In genomic region chr2:48707466-48707865, GRCh38 we compare ENCODE assay signal across 20 cellular contexts. TPM values are rescaled to one million over a fixed set of nuclear protein-coding genes. Genes with fewer than 3 reads are reported as not detected.
DNase-seq lines count a peak whose midpoint lies in the region; ATAC-seq, FAIRE-seq and TF ChIP-seq lines count a peak whose summit lies in the region.
"Had no signal": no experiment of that assay in that cellular context is flagged by ENCODE, and none has a peak within 500 bp of the region (broad histone marks: within the 10 kb centered on the region; RNA-seq: fewer than 3 reads in every experiment).

No MANE protein-coding gene starts in this region.

- intact Hi-C loops in K562 (cut with micrococcal nuclease), result no loop called here

- H3K27ac ChIP-seq in K562 (ENCODE audit: extremely low read depth, low read depth, low read length) (no peak overlapping the region; the same call in 2 of the 3 replicates), trophoblast cell (ENCODE audit: low read depth, low read length) (no peak overlapping the region)
- H3K27ac ChIP-seq: cardiac muscle cell, SJSA1 had no signal

- H3K9me1 ChIP-seq in K562 (ENCODE audit: control insufficient read depth, insufficient read depth, low read length), result no peaks in the 10 kb centered on the region

- POLR2A ChIA-PET in activated CD4-positive, alpha-beta T cell treated with anti-CD3 and anti-CD28 coated beads, Interleukin-2, amount 10 ng/mL, durations not matched to agents 7 days and 5 days (lab: Charles Lee), result no interaction called here
- POLR2A ChIA-PET in K562 (lab: Yijun Ruan, JAX), result interaction anchor here (0.8 to 1.2 kb wide), 2 partner anchors 11 to 21 kb away, joined by 3 to 4 read pairs; no protein-coding TSS in a partner anchor

- no peak for TF ChIP-seq RAD21 in K562 (CRISPR knock-in tag; conservative IDR thresholded peaks at IDR 0.05 in 1 of 2, IDR thresholded peaks at IDR 0.05 in 1 of 2)

- H2AK5ac ChIP-seq in trophoblast cell (ENCODE audit: low read length), result no peak overlapping the region

- no peaks in the 10 kb centered on the region for H4K20me1 ChIP-seq in K562 (replicated peaks; ENCODE audit: control insufficient read depth, insufficient read depth, low read length)

- H2AFZ ChIP-seq in K562 (ENCODE audit: low read depth, low read length) (peak overlapping the region; percentile 81), trophoblast cell (ENCODE audit: insufficient read depth, low read length, poor library complexity) (no peak overlapping the region)

- peak overlapping the region; percentile 62 for H4K8ac ChIP-seq in trophoblast cell (ENCODE audit: low read depth, low read length)

- H3K9me3 ChIP-seq in K562 (replicated peaks; ENCODE audit: control insufficient read depth, insufficient read depth, low read depth, low read length) (peaks cover 2% of the 10 kb centered on the region; the same call in 1 of the 2 replicates), trophoblast cell (ENCODE audit: insufficient read depth, low read depth, low read length) (peaks cover 9% of the 10 kb centered on the region)
- H3K9me3 ChIP-seq: esophagus muscularis mucosa, SJSA1 had no signal

- no peak overlapping the region for H3K4ac ChIP-seq in trophoblast cell (ENCODE audit: low read depth, low read length)

- no peak overlapping the region; a peak in 1 of 4 replicates for H3K9ac ChIP-seq in K562 (ENCODE audit: insufficient read depth in 1 of 2, low read depth in 2 of 2, low read length in 2 of 2)
- H3K9ac ChIP-seq in trophoblast cell (ENCODE audit: low read length), result no peak overlapping the region

- H3K23ac ChIP-seq in trophoblast cell (ENCODE audit: low read length), result no peak overlapping the region

- no peaks in the 10 kb centered on the region for H3K36me3 Mint-ChIP-seq in activated CD4-positive, alpha-beta T cell treated with anti-CD3 and anti-CD28 coated beads, Interleukin-2, amount 10 ng/mL, durations not matched to agents 7 days and 5 days (ENCODE audit: low read depth)
- H3K36me3 Mint-ChIP-seq: activated naive CD8-positive, alpha-beta T cell treated with anti-CD3 and anti-CD28 coated beads for 36 hours; naive B cell had no signal

- in situ Hi-C loops in K562 (cut with MboI), result no loop called here

- peaks cover 2% of the 10 kb centered on the region for H3K4me1 Mint-ChIP-seq in activated CD4-positive, alpha-beta T cell treated with anti-CD3 and anti-CD28 coated beads, Interleukin-2, amount 10 ng/mL, durations not matched to agents 7 days and 5 days
- H3K4me1 Mint-ChIP-seq: activated naive CD8-positive, alpha-beta T cell treated with anti-CD3 and anti-CD28 coated beads for 36 hours; naive B cell had no signal

- H3K14ac ChIP-seq in trophoblast cell (ENCODE audit: low read length), result no peak overlapping the region

- H4K91ac ChIP-seq in trophoblast cell (ENCODE audit: low read depth, low read length), result no peak overlapping the region

- FAIRE-seq in K562 (lab: Jason Lieb, UNC), result peak; percentile 73

- BruUV-seq in K562 (replicated peaks; lab: Mats Ljungman, UMichigan), result no TSS peak

- H3K27me3 ChIP-seq in K562 (ENCODE audit: control insufficient read depth in 2 of 2, insufficient read depth in 2 of 2, low read length in 2 of 2), result no peaks in the 10 kb centered on the region
- no peaks in the 10 kb centered on the region for H3K27me3 ChIP-seq in trophoblast cell (ENCODE audit: insufficient read depth, low read length)
- H3K27me3 ChIP-seq: cardiac muscle cell, esophagus muscularis mucosa, SJSA1 had no signal

- CTCF ChIA-PET in activated CD4-positive, alpha-beta T cell treated with anti-CD3 and anti-CD28 coated beads, Interleukin-2, amount 10 ng/mL, durations not matched to agents 7 days and 5 days (lab: Charles Lee), result no interaction called here
- CTCF ChIA-PET in K562 (lab: Yijun Ruan, JAX; ENCODE audit: low intra/inter-chr PET ratio), result no interaction called here

- no peak for TF ChIP-seq CTCF in K562 (IDR thresholded peaks at IDR 0.05 in 2 of 3, conservative IDR thresholded peaks at IDR 0.05 in 1 of 3; ENCODE audit: insufficient read depth in 2 of 3, low read depth in 1 of 3, low read length in 3 of 3)

- H3K4me2 ChIP-seq in K562 (ENCODE audit: insufficient read depth, low read length), result peak overlapping the region; percentile 55
- H3K4me2 ChIP-seq in trophoblast cell (ENCODE audit: low read length), result no peak overlapping the region

- TF ChIP-seq POLR2A in K562 (conservative IDR thresholded peaks at IDR 0.05), result no peak

- H3K4me1 ChIP-seq in K562 (replicated peaks in 1 of 2; ENCODE audit: control insufficient read depth in 2 of 2, insufficient read depth in 2 of 2, low read length in 2 of 2), result 0 out of 5 replicates have a peak, but pooled peaks cover 0 to 8% of the 10 kb centered on the region in 2 experiments
- H3K4me1 ChIP-seq in trophoblast cell (ENCODE audit: control insufficient read depth in 1 of 2, insufficient read depth in 2 of 2, low read length in 2 of 2), result no peaks in the 10 kb centered on the region

- peak; percentile 33 for DNase-seq in activated CD4-positive, alpha-beta T cell treated with anti-CD3 and anti-CD28 coated beads, Interleukin-2, amount 10 ng/mL, durations not matched to agents 7 days and 5 days
- DNase-seq in activated CD4-positive, alpha-beta T cell treated with anti-CD3 and anti-CD28 coated beads, Interleukin-2, amount 50 U/mL, for 48 hours, result no peak
- DNase-seq in LoVo (ENCODE audit: low spot score), result peak; percentile 3
- peak in 1 of 4 experiments; percentile 30 for DNase-seq in K562 (ENCODE audit: extremely low read depth in 1 of 4, low spot score in 3 of 4)
- DNase-seq in trophoblast cell, result no peak
- no peak for DNase-seq in activated effector memory CD4-positive, alpha-beta T cell treated with anti-CD3 and anti-CD28 coated beads, Interleukin-2, amount 50 U/mL, for 16 hours
- no peak for DNase-seq in activated T-cell treated with anti-CD3 and anti-CD28 coated beads, Interleukin-2, amount 50 U/mL, for 1 hour
- no peak for DNase-seq in NCI-H1092 treated with DMSO at 0.1 percent for 48 hours (lab: John Stamatoyannopoulos, UW)
- DNase-seq: activated CD4-positive, CD25-positive, alpha-beta regulatory T cell treated with anti-CD3 and anti-CD28 coated beads, Interleukin-2, amount 50 U/mL, for 72 hours; activated naive CD8-positive, alpha-beta T cell treated with anti-CD3 and anti-CD28 coated beads for 36 hours; KBM-7; naive B cell; NCI-H1092; stimulated activated CD4-positive, alpha-beta T cell treated with anti-CD3 and anti-CD28 coated beads, Interleukin-4, amount 100 ng/mL, for 24 hours; substantia nigra had no signal

- no peak overlapping the region for H3K18ac ChIP-seq in trophoblast cell (ENCODE audit: low read length)

- H2BK5ac ChIP-seq in trophoblast cell (ENCODE audit: low read depth, low read length, poor library complexity), result no peak overlapping the region

- H3K27me3 Mint-ChIP-seq in activated CD4-positive, alpha-beta T cell treated with anti-CD3 and anti-CD28 coated beads, Interleukin-2, amount 10 ng/mL, durations not matched to agents 7 days and 5 days, result no peaks in the 10 kb centered on the region

- no peaks in the 10 kb centered on the region for H3K79me1 ChIP-seq in trophoblast cell (ENCODE audit: low read length)

- no peak overlapping the region for H3K4me3 Mint-ChIP-seq in activated CD4-positive, alpha-beta T cell treated with anti-CD3 and anti-CD28 coated beads, Interleukin-2, amount 10 ng/mL, durations not matched to agents 7 days and 5 days
- H3K4me3 Mint-ChIP-seq: activated naive CD8-positive, alpha-beta T cell treated with anti-CD3 and anti-CD28 coated beads for 36 hours; naive B cell had no signal

- peak; percentile 81 for ATAC-seq in K562

- H3K36me3 ChIP-seq in K562 (ENCODE audit: control insufficient read depth, insufficient read depth, low read length), result no peaks in the 10 kb centered on the region
- no peaks in the 10 kb centered on the region for H3K36me3 ChIP-seq in trophoblast cell (ENCODE audit: control insufficient read depth in 1 of 2, insufficient read depth in 2 of 2, low read length in 2 of 2)
- H3K36me3 ChIP-seq: cardiac muscle cell, esophagus muscularis mucosa, SJSA1 had no signal

- TF ChIP-seq EP300 in K562 (IDR thresholded peaks at IDR 0.05; ENCODE audit: low read length), result no peak

- no peaks in the 10 kb centered on the region for H3K79me2 ChIP-seq in K562 (ENCODE audit: control insufficient read depth, insufficient read depth, low read length)
- no peaks in the 10 kb centered on the region for H3K79me2 ChIP-seq in trophoblast cell (ENCODE audit: control insufficient read depth, insufficient read depth, low read length, poor library complexity)

- H3K9me3 Mint-ChIP-seq in activated CD4-positive, alpha-beta T cell treated with anti-CD3 and anti-CD28 coated beads, Interleukin-2, amount 10 ng/mL, durations not matched to agents 7 days and 5 days, result no peaks in the 10 kb centered on the region
- H3K9me3 Mint-ChIP-seq: activated naive CD8-positive, alpha-beta T cell treated with anti-CD3 and anti-CD28 coated beads for 36 hours had no signal

- H3K27ac Mint-ChIP-seq in activated CD4-positive, alpha-beta T cell treated with anti-CD3 and anti-CD28 coated beads, Interleukin-2, amount 10 ng/mL, durations not matched to agents 7 days and 5 days, result peak overlapping the region; percentile 42
- H3K27ac Mint-ChIP-seq: activated naive CD8-positive, alpha-beta T cell treated with anti-CD3 and anti-CD28 coated beads for 36 hours; naive B cell had no signal

- no peak overlapping the region for H4K12ac ChIP-seq in trophoblast cell (ENCODE audit: low read depth, low read length)

- H2BK12ac ChIP-seq in trophoblast cell (ENCODE audit: low read length), result no peak overlapping the region

- H3K4me3 ChIP-seq in K562, result no peak overlapping the region
- no peak overlapping the region for H3K4me3 ChIP-seq in trophoblast cell (ENCODE audit: low read depth, low read length)
- H3K4me3 ChIP-seq: cardiac muscle cell, esophagus muscularis mucosa, SJSA1 had no signal

- no peak overlapping the region for H2BK120ac ChIP-seq in trophoblast cell (ENCODE audit: insufficient read depth, low read length, poor library complexity)

- WGBS in K562 (ENCODE audit: insufficient coverage, low coverage, missing lambda C conversion rate), result 1% methylated on average over 6 of the region's 6 CpGs
- no CpG with 5 or more reads among the region's 6 CpGs for WGBS in trophoblast cell (ENCODE audit: extremely low coverage, insufficient coverage, insufficient read length)

RNA-seq across cellular contexts. Expression of gene LHCGR, which starts 48.1 kb away (rescaled TPM):
- total RNA-seq in activated CD4-positive, alpha-beta T cell treated with anti-CD3 and anti-CD28 coated beads, Interleukin-2, amount 10 ng/mL, durations not matched to agents 7 days and 5 days, result not detected
- total RNA-seq in K562 (2011; cell fraction: chromatin; rRNA removed; ENCODE audit: low replicate concordance), result not detected in 2 replicates
- total RNA-seq in K562 (2011; cell fraction: nucleolus; rRNA removed), result not detected in 2 replicates
- not detected in 2 replicates for total RNA-seq in K562 (2011; cell fraction: nucleoplasm; rRNA removed)
- total RNA-seq in K562 (2014; rRNA removed), result not detected in 2 replicates
- not detected in 2 replicates for total RNA-seq in K562 (2014; rRNA removed; fragmentation: Illumina TruSeq; extraction: Trizol)
- not detected in 2 replicates for total RNA-seq in K562 (2015; rRNA removed; fragmentation: Illumina TruSeq; extraction: Trizol)
- not detected in 2 replicates for total RNA-seq in K562 (2021)
- polyA plus RNA-seq in K562 (2011; rRNA removed), result not detected in 2 replicates
- polyA plus RNA-seq in K562 (2011; cell fraction: cytosol; rRNA removed), result not detected in 2 replicates
- polyA plus RNA-seq in K562 (2011; cell fraction: nucleus; rRNA removed), result not detected in 2 replicates
- not detected in 2 replicates for polyA plus RNA-seq in K562 (2012)
- not detected in 2 replicates for polyA plus RNA-seq in K562 (2014; fragmentation: Illumina TruSeq; extraction: Trizol)
- polyA plus RNA-seq in K562 (2014; fragmentation: Nextera tagmentation; extraction: Ambion mirVana), result not detected
- not detected in 2 replicates for polyA plus RNA-seq in K562 (2014; rRNA removed)
- polyA minus RNA-seq in K562 (2011; rRNA and poly(A)+ RNA removed), result not detected in 2 replicates
- not detected in 2 replicates for polyA minus RNA-seq in K562 (2011; cell fraction: cytosol; rRNA and poly(A)+ RNA removed)
- not detected in 2 replicates for polyA minus RNA-seq in K562 (2011; cell fraction: nucleus; rRNA and poly(A)+ RNA removed)
- polyA plus RNA-seq in trophoblast cell (2013), result 0.01 TPM in 1 of 2 replicates, not detected in the other
- total RNA-seq: activated naive CD8-positive, alpha-beta T cell treated with anti-CD3 and anti-CD28 coated beads for 36 hours; lung microvascular endothelial cell; SJSA1; T-helper 2 cell treated with Interferon-gamma antibody and Interleukin-4, amounts not matched to agents 100 ng/mL and 5 ng/mL, for 36 hours had no signal
- polyA plus RNA-seq: cardiac muscle cell had no signal

Comparison
In these comparisons a context has a peak if more than half of its experiments do, and no peak if none do; other contexts are left out.
1. DNase-seq: peak in activated CD4-positive, alpha-beta T cell treated with anti-CD3 and anti-CD28 coated beads, Interleukin-2, amount 10 ng/mL, durations not matched to agents 7 days and 5 days (single experiment) and LoVo (single experiment); none in activated CD4-positive, alpha-beta T cell treated with anti-CD3 and anti-CD28 coated beads, Interleukin-2, amount 50 U/mL, for 48 hours (0 of 2), trophoblast cell (0 of 2), activated effector memory CD4-positive, alpha-beta T cell treated with anti-CD3 and anti-CD28 coated beads, Interleukin-2, amount 50 U/mL, for 16 hours (single experiment), activated T-cell treated with anti-CD3 and anti-CD28 coated beads, Interleukin-2, amount 50 U/mL, for 1 hour (single experiment) and NCI-H1092 treated with DMSO at 0.1 percent for 48 hours (single experiment).